ENCODE assay signal across 7 cellular contexts in genomic region chr2:214233164-214233563, GRCh38.
"Had no signal": no experiment of that assay in that cellular context is flagged by ENCODE, and none has a peak within 500 bp of the region (broad histone marks: within the 10 kb centered on the region; RNA-seq: fewer than 3 reads in every experiment).

No MANE protein-coding gene starts in this region.

- ATAC-seq: K562 had no signal

- H3K9ac ChIP-seq: KMS-11 had no signal

- FAIRE-seq: HTR-8/SVneo, K562 had no signal

- H3K27ac ChIP-seq: HL-60, KMS-11 had no signal

- H3K4me3 ChIP-seq: K562 had no signal

- H3K4me2 ChIP-seq: KMS-11 had no signal

- DNase-seq: IMR-90, KBM-7, KG1 had no signal
